ENCODE assay signal across 1 cellular context in the genomic region with DNA sequence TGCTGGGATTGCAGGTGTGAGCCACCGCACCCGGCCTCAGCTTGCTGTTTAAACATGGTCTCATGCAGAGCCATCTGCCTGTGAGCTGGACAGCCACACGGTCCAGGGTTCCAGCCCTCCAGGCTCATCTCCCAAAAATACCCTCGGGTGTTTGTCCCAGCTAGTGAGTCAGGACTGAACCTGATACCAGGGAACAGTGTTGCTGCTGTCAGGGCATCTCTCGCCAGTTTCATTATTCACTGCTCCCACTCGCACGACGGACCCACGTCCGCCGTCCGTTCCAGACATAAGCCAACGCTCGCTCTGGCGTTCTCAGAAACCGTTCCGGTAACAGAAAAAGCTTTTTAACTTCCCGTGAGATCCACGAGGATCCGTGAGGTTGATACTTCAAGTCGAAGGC.
TF ChIP-seq lines count a peak whose summit lies in the region.

No MANE protein-coding gene starts in this region.

TF ChIP-seq in GM23338, 12 proteins besides CTCF, POLR2A, EP300 and RAD21 (continued from another document):
- TF ChIP-seq, protein P1, sequence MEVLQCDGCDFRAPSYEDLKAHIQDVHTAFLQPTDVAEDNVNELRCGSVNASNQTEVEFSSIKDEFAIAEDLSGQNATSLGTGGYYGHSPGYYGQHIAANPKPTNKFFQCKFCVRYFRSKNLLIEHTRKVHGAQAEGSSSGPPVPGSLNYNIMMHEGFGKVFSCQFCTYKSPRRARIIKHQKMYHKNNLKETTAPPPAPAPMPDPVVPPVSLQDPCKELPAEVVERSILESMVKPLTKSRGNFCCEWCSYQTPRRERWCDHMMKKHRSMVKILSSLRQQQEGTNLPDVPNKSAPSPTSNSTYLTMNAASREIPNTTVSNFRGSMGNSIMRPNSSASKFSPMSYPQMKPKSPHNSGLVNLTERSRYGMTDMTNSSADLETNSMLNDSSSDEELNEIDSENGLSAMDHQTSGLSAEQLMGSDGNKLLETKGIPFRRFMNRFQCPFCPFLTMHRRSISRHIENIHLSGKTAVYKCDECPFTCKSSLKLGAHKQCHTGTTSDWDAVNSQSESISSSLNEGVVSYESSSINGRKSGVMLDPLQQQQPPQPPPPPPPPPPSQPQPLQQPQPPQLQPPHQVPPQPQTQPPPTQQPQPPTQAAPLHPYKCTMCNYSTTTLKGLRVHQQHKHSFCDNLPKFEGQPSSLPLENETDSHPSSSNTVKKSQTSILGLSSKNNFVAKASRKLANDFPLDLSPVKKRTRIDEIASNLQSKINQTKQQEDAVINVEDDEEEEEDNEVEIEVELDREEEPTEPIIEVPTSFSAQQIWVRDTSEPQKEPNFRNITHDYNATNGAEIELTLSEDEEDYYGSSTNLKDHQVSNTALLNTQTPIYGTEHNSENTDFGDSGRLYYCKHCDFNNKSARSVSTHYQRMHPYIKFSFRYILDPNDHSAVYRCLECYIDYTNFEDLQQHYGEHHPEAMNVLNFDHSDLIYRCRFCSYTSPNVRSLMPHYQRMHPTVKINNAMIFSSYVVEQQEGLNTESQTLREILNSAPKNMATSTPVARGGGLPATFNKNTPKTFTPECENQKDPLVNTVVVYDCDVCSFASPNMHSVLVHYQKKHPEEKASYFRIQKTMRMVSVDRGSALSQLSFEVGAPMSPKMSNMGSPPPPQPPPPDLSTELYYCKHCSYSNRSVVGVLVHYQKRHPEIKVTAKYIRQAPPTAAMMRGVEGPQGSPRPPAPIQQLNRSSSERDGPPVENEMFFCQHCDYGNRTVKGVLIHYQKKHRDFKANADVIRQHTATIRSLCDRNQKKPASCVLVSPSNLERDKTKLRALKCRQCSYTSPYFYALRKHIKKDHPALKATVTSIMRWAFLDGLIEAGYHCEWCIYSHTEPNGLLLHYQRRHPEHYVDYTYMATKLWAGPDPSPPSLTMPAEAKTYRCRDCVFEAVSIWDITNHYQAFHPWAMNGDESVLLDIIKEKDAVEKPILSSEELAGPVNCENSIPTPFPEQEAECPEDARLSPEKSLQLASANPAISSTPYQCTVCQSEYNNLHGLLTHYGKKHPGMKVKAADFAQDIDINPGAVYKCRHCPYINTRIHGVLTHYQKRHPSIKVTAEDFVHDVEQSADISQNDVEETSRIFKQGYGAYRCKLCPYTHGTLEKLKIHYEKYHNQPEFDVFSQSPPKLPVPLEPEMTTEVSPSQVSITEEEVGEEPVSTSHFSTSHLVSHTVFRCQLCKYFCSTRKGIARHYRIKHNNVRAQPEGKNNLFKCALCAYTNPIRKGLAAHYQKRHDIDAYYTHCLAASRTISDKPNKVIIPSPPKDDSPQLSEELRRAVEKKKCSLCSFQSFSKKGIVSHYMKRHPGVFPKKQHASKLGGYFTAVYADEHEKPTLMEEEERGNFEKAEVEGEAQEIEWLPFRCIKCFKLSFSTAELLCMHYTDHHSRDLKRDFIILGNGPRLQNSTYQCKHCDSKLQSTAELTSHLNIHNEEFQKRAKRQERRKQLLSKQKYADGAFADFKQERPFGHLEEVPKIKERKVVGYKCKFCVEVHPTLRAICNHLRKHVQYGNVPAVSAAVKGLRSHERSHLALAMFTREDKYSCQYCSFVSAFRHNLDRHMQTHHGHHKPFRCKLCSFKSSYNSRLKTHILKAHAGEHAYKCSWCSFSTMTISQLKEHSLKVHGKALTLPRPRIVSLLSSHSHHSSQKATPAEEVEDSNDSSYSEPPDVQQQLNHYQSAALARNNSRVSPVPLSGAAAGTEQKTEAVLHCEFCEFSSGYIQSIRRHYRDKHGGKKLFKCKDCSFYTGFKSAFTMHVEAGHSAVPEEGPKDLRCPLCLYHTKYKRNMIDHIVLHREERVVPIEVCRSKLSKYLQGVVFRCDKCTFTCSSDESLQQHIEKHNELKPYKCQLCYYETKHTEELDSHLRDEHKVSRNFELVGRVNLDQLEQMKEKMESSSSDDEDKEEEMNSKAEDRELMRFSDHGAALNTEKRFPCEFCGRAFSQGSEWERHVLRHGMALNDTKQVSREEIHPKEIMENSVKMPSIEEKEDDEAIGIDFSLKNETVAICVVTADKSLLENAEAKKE (CRISPR knock-in tag; IDR thresholded peaks at IDR 0.05) = no peak
- no peak for TF ChIP-seq JUNB (IDR thresholded peaks at IDR 0.05; ENCODE audit: unreplicated experiment)
TF ChIP-seq in GM23338: peak in this region for 0.
